Comparison of ENCODE assay signal across 28 cellular contexts in the genomic region with DNA sequence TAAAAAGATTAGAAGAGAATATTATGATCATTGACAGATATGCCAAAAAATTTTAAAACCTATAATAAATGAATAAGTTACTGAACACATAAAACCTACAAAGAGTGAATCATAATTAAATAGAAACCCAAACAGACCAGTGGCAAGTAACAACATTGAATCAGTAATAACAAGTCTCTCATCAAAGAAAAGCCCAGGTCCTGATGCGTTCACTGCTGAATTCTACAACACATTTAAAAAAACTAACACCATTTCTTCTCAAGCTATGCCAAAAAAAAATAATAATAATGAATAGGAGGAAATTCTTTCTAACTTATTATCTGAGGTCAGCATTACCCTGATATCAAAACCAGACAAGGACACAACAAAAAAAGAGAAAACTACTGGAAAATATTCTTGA. TPM values are rescaled to one million over a fixed set of nuclear protein-coding genes. Genes with fewer than 3 reads are reported as not detected.
"Had no signal": no experiment of that assay in that cellular context is flagged by ENCODE, and none has a peak within 500 bp of the region (broad histone marks: within the 10 kb centered on the region; RNA-seq: fewer than 3 reads in every experiment).

No MANE protein-coding gene starts in this region.

- FAIRE-seq: HepG2 had no signal

- H2AFZ ChIP-seq: PC-9 had no signal

- H3K27me3 ChIP-seq: MG63, Peyer's patch, SJCRH30 had no signal

- ATAC-seq: HepG2, Right ventricle myocardium inferior, SK-N-SH treated with all-trans-retinoic acid at 6 μM for 48 hours had no signal

- DNase-seq: IMR-90; Karpas-422; KG1; MG63; NCI-H1092; NCI-H1105 treated with DMSO at 0.1 percent for 48 hours; NCI-H1417 treated with DMSO at 0.1 percent for 48 hours; NCI-H187; NCI-H2029; NCI-H2081 treated with DMSO at 0.1 percent for 48 hours; NCI-H2171; NCI-H226; NCI-H446; NCI-H510A; NCI-H524 treated with DMSO at 0.1 percent for 48 hours; NCI-H69; NCI-H774; NK-92 treated with Interleukin-12 subunit alpha and Interleukin-12 subunit beta, amount 100 ng/mL, for 24 hours; OCI-M1; Peyer's patch; SHP77 treated with DMSO at 0.1 percent for 48 hours; SJCRH30 had no signal

- H3K4me3 ChIP-seq: MG63, PC-9, Peyer's patch, SJCRH30 had no signal

- H3K4me1 ChIP-seq: Peyer's patch, SJCRH30 had no signal

- H3K9me3 ChIP-seq: MG63, Peyer's patch, SJCRH30 had no signal

- H3K27ac ChIP-seq: Peyer's patch, SJCRH30 had no signal

- H3K36me3 ChIP-seq: MG63, Peyer's patch, SJCRH30 had no signal

RNA-seq across cellular contexts. Expression of a gene that starts 30.6 kb away (rescaled TPM):
- total RNA-seq: HepG2, HT1080, IMR-90, PC-9, Peyer's patch, Right ventricle myocardium inferior, RPMI7951, SJCRH30 had no signal
- polyA plus RNA-seq: HepG2, IMR-90 had no signal
